ENCODE assay signal across 8 cellular contexts in the genomic region with DNA sequence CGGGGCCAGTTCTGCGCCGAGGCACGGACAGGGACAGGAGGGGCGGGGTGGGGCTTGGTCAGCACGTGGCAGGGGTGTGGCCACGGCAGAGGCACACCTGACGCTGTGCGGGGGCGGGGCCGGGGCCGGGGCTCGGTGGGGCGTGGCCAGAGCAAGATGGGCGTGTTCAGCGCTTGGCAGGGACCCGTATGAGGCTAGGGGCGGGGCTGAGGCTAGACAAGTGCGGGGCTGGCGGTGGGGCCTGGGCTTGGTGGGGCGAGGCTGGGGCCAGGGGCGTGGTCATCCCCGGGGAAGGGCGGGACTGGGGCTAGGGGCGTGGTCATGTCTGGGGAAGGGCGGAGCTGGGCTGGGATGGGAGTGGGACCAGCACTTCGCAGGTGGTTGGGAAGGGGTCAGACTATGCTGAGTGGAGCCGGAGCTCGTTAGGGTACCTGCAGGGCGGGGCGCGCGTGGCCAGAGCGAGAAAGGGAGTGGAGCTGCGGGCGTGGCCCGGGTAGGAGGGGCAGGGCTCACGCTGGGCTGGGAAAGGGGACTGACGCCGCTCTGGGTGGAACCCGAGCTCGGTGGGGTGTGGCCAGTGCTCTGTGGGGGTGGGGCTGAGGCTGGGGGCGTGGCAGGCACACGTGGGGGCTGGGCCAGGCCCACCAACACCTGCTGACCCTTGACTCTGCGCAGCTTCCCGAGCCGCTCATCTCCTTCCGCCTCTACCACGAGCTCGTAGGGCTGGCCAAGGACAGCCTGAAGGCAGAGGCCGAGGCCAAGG. TPM values are rescaled to one million over a fixed set of nuclear protein-coding genes. Genes with fewer than 3 reads are reported as not detected.
DNase-seq lines count a peak whose midpoint lies in the region; ATAC-seq and TF ChIP-seq lines count a peak whose summit lies in the region.

No MANE protein-coding gene starts in this region.

- ATAC-seq in activated naive CD8-positive, alpha-beta T cell treated with anti-CD3 and anti-CD28 coated beads, Interleukin-2, amount 10 ng/mL, durations not matched to agents 7 days and 5 days (ENCODE audit: low read depth), result peak; percentile 60

- peaks cover 71% of the 10 kb centered on the region for H3K36me3 ChIP-seq in CD4-positive, alpha-beta memory T cell (ENCODE audit: insufficient read depth, low read length)
- H3K36me3 ChIP-seq in SK-N-MC (ENCODE audit: insufficient read depth, low read length), result no peaks in the 10 kb centered on the region

- no peak overlapping the region for H3K9ac ChIP-seq in SK-N-MC (ENCODE audit: insufficient read length)

- H3K4me1 Mint-ChIP-seq in CD4-positive, alpha-beta memory T cell, result peaks cover 10 to 66% (median 36%) of the 10 kb centered on the region in 4 donors
- H3K4me1 Mint-ChIP-seq in activated naive CD8-positive, alpha-beta T cell treated with anti-CD3 and anti-CD28 coated beads, Interleukin-2, amount 10 ng/mL, durations not matched to agents 7 days and 5 days, result peaks cover 21% of the 10 kb centered on the region

- H3K36me3 Mint-ChIP-seq in CD4-positive, alpha-beta memory T cell, result peaks cover 40 to 56% of the 10 kb centered on the region in 2 donors
- H3K36me3 Mint-ChIP-seq in activated naive CD8-positive, alpha-beta T cell treated with anti-CD3 and anti-CD28 coated beads, Interleukin-2, amount 10 ng/mL, durations not matched to agents 7 days and 5 days, result peaks cover 35% of the 10 kb centered on the region

- H3K27me3 ChIP-seq in CD4-positive, alpha-beta memory T cell (ENCODE audit: insufficient read depth, low read length), result no peaks in the 10 kb centered on the region

- intact Hi-C loops in CD4-positive, alpha-beta memory T cell (cut with micrococcal nuclease), result no loop called here

- H3K4me3 ChIP-seq in CD4-positive, alpha-beta memory T cell (ENCODE audit: low read length in 2 of 2), result no peak overlapping the region
- peak overlapping the region; percentile 82 for H3K4me3 ChIP-seq in LNCaP clone FGC (ENCODE audit: low read depth, low read length)
- peak overlapping the region; percentile 77 for H3K4me3 ChIP-seq in SK-N-MC

- peak overlapping the region; percentile 47 for H3K27ac ChIP-seq in CD4-positive, alpha-beta memory T cell (ENCODE audit: low read depth, low read length)
- H3K27ac ChIP-seq in SK-N-MC, result peak overlapping the region; percentile 57; the same call in 1 of the 2 replicates

- POLR2A ChIA-PET in CD4-positive, alpha-beta memory T cell (lab: Charles Lee; ENCODE audit: partially characterized antibody), result interaction anchor here (1.0 to 57.1 kb wide), 6 partner anchors 3 to 187 kb away, joined by 3 to 3893 read pairs (median 523); partner anchors contain the start of genes ABCA7, ARHGAP45, CIRBP and CNN2
- POLR2A ChIA-PET in activated naive CD8-positive, alpha-beta T cell treated with anti-CD3 and anti-CD28 coated beads, Interleukin-2, amount 10 ng/mL, durations not matched to agents 7 days and 5 days (lab: Charles Lee), result interaction anchor here (0.9 to 19.6 kb wide), 10 partner anchors 1 to 186 kb away, joined by 3 to 644 read pairs (median 6); partner anchors contain the start of genes ABCA7, ARHGAP45, CIRBP and CNN2

- H3K4me1 ChIP-seq in CD4-positive, alpha-beta memory T cell (ENCODE audit: insufficient read depth, low read length), result peaks cover 86% of the 10 kb centered on the region

- peak overlapping the region; percentile 20 to 84 (median 68) for H3K4me3 Mint-ChIP-seq in CD4-positive, alpha-beta memory T cell
- peak overlapping the region; percentile 45 for H3K4me3 Mint-ChIP-seq in activated naive CD8-positive, alpha-beta T cell treated with anti-CD3 and anti-CD28 coated beads, Interleukin-2, amount 10 ng/mL, durations not matched to agents 7 days and 5 days

- H3K9me3 Mint-ChIP-seq in CD4-positive, alpha-beta memory T cell, result peaks cover 0 to 13% (median 0%) of the 10 kb centered on the region in 8 donors
- H3K9me3 Mint-ChIP-seq in activated naive CD8-positive, alpha-beta T cell treated with anti-CD3 and anti-CD28 coated beads, Interleukin-2, amount 10 ng/mL, durations not matched to agents 7 days and 5 days, result no peaks in the 10 kb centered on the region

- H3K27ac Mint-ChIP-seq in CD4-positive, alpha-beta memory T cell, result peak overlapping the region; percentile 87 to 98 (median 91)
- peak overlapping the region; percentile 72 for H3K27ac Mint-ChIP-seq in activated naive CD8-positive, alpha-beta T cell treated with anti-CD3 and anti-CD28 coated beads, Interleukin-2, amount 10 ng/mL, durations not matched to agents 7 days and 5 days

- no peak for TF ChIP-seq CTCF in LNCaP clone FGC (IDR thresholded peaks at IDR 0.05; ENCODE audit: control insufficient read depth, extremely low read depth, insufficient read depth)

- H3K27me3 Mint-ChIP-seq in CD4-positive, alpha-beta memory T cell, result no peaks in the 10 kb centered on the region
- no peaks in the 10 kb centered on the region for H3K27me3 Mint-ChIP-seq in activated naive CD8-positive, alpha-beta T cell treated with anti-CD3 and anti-CD28 coated beads, Interleukin-2, amount 10 ng/mL, durations not matched to agents 7 days and 5 days

- no peaks in the 10 kb centered on the region for H3K9me3 ChIP-seq in CD4-positive, alpha-beta memory T cell (ENCODE audit: control insufficient read depth in 1 of 2, low read length in 2 of 2)
- H3K9me3 ChIP-seq in SK-N-MC (ENCODE audit: low read depth, low read length), result no peaks in the 10 kb centered on the region

- peak; percentile 84 to 93 (median 87) for DNase-seq in CD4-positive, alpha-beta memory T cell
- peak; percentile 80 for DNase-seq in LNCaP clone FGC (ENCODE audit: low read depth)
- no peak for DNase-seq in SK-N-MC (ENCODE audit: low read depth, low spot score)
- peak; percentile 89 for DNase-seq in activated naive CD8-positive, alpha-beta T cell treated with anti-CD3 and anti-CD28 coated beads, Interleukin-2, amount 10 ng/mL, durations not matched to agents 7 days and 5 days
- DNase-seq in iPS-NIHi7 (ENCODE audit: extremely low spot score), result peak; percentile 95
- DNase-seq in stimulated activated CD4-positive, alpha-beta T cell treated with anti-CD3 and anti-CD28 coated beads, Interleukin-4, amount 100 ng/mL, for 24 hours, result peak; percentile 72
- no peak for DNase-seq in amniotic stem cell (lab: John Stamatoyannopoulos, UW)
- no peak for DNase-seq in mesenteric fat pad (ENCODE audit: low spot score)

- CTCF ChIA-PET in CD4-positive, alpha-beta memory T cell (lab: Charles Lee; ENCODE audit: partially characterized antibody), result interaction anchor here (1.5 to 17.9 kb wide), 3 partner anchors 16 to 57 kb away, joined by 3 to 219 read pairs (median 3); partner anchors contain the start of gene ARHGAP45

RNA-seq across cellular contexts. Expression of gene POLR2E, which starts 12.8 kb away (rescaled TPM):
- total RNA-seq in CD4-positive, alpha-beta memory T cell, result 10 to 100 TPM; 76.0 to 80.0 TPM
- 100 to 1,000 TPM; 167 to 197 TPM for polyA plus RNA-seq in CD4-positive, alpha-beta memory T cell
- total RNA-seq in activated naive CD8-positive, alpha-beta T cell treated with anti-CD3 and anti-CD28 coated beads, Interleukin-2, amount 10 ng/mL, durations not matched to agents 7 days and 5 days, result 100 to 1,000 TPM; 142 to 163 TPM
- 205 TPM for total RNA-seq in mesenteric fat pad

RNA-seq across cellular contexts. Expression of gene ARHGAP45, which starts 15.4 kb away (rescaled TPM):
- total RNA-seq in CD4-positive, alpha-beta memory T cell, result 100 to 1,000 TPM; 834 to 836 TPM
- polyA plus RNA-seq in CD4-positive, alpha-beta memory T cell, result 100 to 1,000 TPM; 222 to 501 TPM
- 100 to 1,000 TPM; 576 to 581 TPM for total RNA-seq in activated naive CD8-positive, alpha-beta T cell treated with anti-CD3 and anti-CD28 coated beads, Interleukin-2, amount 10 ng/mL, durations not matched to agents 7 days and 5 days
- total RNA-seq in mesenteric fat pad, result 25.5 TPM

RNA-seq across cellular contexts. Expression of gene GPX4, which starts 21.4 kb away (rescaled TPM):
- 100 to 1,000 TPM; 210 to 220 TPM for total RNA-seq in CD4-positive, alpha-beta memory T cell
- polyA plus RNA-seq in CD4-positive, alpha-beta memory T cell, result 100 to 1,000 TPM; 399 to 406 TPM
- 100 to 1,000 TPM; 194 to 206 TPM for total RNA-seq in activated naive CD8-positive, alpha-beta T cell treated with anti-CD3 and anti-CD28 coated beads, Interleukin-2, amount 10 ng/mL, durations not matched to agents 7 days and 5 days
- 920 TPM for total RNA-seq in mesenteric fat pad

RNA-seq across cellular contexts. Expression of gene ABCA7, which starts 42.4 kb away (rescaled TPM):
- 100 to 1,000 TPM; 313 to 319 TPM for total RNA-seq in CD4-positive, alpha-beta memory T cell
- 10 to 100 TPM; 10.7 to 11.2 TPM for polyA plus RNA-seq in CD4-positive, alpha-beta memory T cell
- 100 to 1,000 TPM; 145 to 146 TPM for total RNA-seq in activated naive CD8-positive, alpha-beta T cell treated with anti-CD3 and anti-CD28 coated beads, Interleukin-2, amount 10 ng/mL, durations not matched to agents 7 days and 5 days
- total RNA-seq in mesenteric fat pad, result 19.9 TPM

RNA-seq across cellular contexts. Expression of gene CNN2, which starts 55.9 kb away (rescaled TPM):
- total RNA-seq in CD4-positive, alpha-beta memory T cell, result 100 to 1,000 TPM; 263 to 266 TPM
- polyA plus RNA-seq in CD4-positive, alpha-beta memory T cell, result 100 to 1,000 TPM; 444 to 632 TPM
- total RNA-seq in activated naive CD8-positive, alpha-beta T cell treated with anti-CD3 and anti-CD28 coated beads, Interleukin-2, amount 10 ng/mL, durations not matched to agents 7 days and 5 days, result 100 to 1,000 TPM; 340 to 353 TPM
- total RNA-seq in mesenteric fat pad, result 124 TPM

Comparison
In these comparisons a context has a peak if more than half of its experiments do, and no peak if none do; other contexts are left out.
1. DNase-seq: peak in CD4-positive, alpha-beta memory T cell (5 of 5), LNCaP clone FGC (single experiment), activated naive CD8-positive, alpha-beta T cell treated with anti-CD3 and anti-CD28 coated beads, Interleukin-2, amount 10 ng/mL, durations not matched to agents 7 days and 5 days (single experiment), iPS-NIHi7 (single experiment) and stimulated activated CD4-positive, alpha-beta T cell treated with anti-CD3 and anti-CD28 coated beads, Interleukin-4, amount 100 ng/mL, for 24 hours (single experiment); none in SK-N-MC (single experiment), amniotic stem cell (single experiment) and mesenteric fat pad (single experiment).
2. H3K4me3 ChIP-seq: peak in LNCaP clone FGC (single experiment) and SK-N-MC (single experiment); none in CD4-positive, alpha-beta memory T cell (0 of 2).
3. RNA of gene ARHGAP45, which starts 15.4 kb away (total RNA-seq): 834 to 836 TPM in CD4-positive, alpha-beta memory T cell and 576 to 581 TPM in activated naive CD8-positive, alpha-beta T cell treated with anti-CD3 and anti-CD28 coated beads, Interleukin-2, amount 10 ng/mL, durations not matched to agents 7 days and 5 days; 25.5 TPM in mesenteric fat pad (single experiment); every median in the first group is over 10 times any median in the second.